13 cellular contexts compared by ENCODE assay signal in the genomic region with DNA sequence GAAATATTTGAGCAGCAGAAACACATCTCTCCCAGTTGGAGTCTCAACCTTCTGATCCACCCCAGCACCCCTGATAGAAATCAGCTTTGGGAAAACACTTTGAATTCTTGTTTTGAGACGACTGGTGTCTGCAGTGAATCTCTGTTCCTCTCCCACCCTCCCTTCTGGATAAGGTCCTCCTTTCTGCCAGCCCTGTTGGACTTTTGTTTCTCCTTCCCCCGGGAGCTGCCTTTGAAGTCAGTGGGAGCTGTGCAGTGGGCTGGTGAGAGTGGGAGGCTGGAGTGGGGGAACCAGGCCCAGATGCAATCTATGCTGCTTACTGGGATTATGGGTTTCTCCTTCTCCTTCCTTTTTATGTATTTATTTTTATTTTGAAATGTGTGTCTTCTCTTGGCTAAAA. TPM values are rescaled to one million over a fixed set of nuclear protein-coding genes. Genes with fewer than 3 reads are reported as not detected.
DNase-seq lines count a peak whose midpoint lies in the region; TF ChIP-seq lines count a peak whose summit lies in the region.
"Had no signal": no experiment of that assay in that cellular context is flagged by ENCODE, and none has a peak within 500 bp of the region (broad histone marks: within the 10 kb centered on the region; RNA-seq: fewer than 3 reads in every experiment).

No MANE protein-coding gene starts in this region.

- peak overlapping the region in 43 of 59 donors; percentile 10 to 80 (median 47) for H3K27ac ChIP-seq in dorsolateral prefrontal cortex
- H3K27ac ChIP-seq in osteoblast (ENCODE audit: low read depth, low read length), result no peak overlapping the region
- H3K27ac ChIP-seq: A549 had no signal

- peaks cover 21% of the 10 kb centered on the region for H3K79me2 ChIP-seq in osteoblast (ENCODE audit: insufficient read depth, low read length)

- peaks cover 60% of the 10 kb centered on the region for H3K4me1 ChIP-seq in osteoblast (ENCODE audit: insufficient read depth, low read length)
- H3K4me1 ChIP-seq: Caco-2 had no signal

- intact Hi-C loops in dorsolateral prefrontal cortex (cut with DNase I), result no loop called here

- H3K4me1 Mint-ChIP-seq in mesothelial cell of epicardium, result peaks cover 61% of the 10 kb centered on the region
- H3K4me1 Mint-ChIP-seq: CD14-positive monocyte had no signal

- no peaks in the 10 kb centered on the region for H3K9me3 Mint-ChIP-seq in mesothelial cell of epicardium
- H3K9me3 Mint-ChIP-seq: CD8-positive, alpha-beta T cell had no signal

- peaks cover 2% of the 10 kb centered on the region for H3K36me3 Mint-ChIP-seq in mesothelial cell of epicardium
- H3K36me3 Mint-ChIP-seq: CD14-positive monocyte; CD8-positive, alpha-beta T cell had no signal

- DNase-seq in dorsolateral prefrontal cortex (no peak), mesothelial cell of epicardium (ENCODE audit: low spot score in 2 of 2, unreplicated experiment in 2 of 2) (no peak), osteoblast (ENCODE audit: insufficient read length, low spot score, missing footprints) (no peak), smooth muscle cell of the brain vasculature (ENCODE audit: low read depth, low spot score) (peak; percentile 33), DMS79 (lab: John Stamatoyannopoulos, UW) (no peak), COLO829 (ENCODE audit: low spot score) (no peak)
- no peak for DNase-seq in stimulated activated CD4-positive, alpha-beta T cell treated with anti-CD3 and anti-CD28 coated beads, Interleukin-4, amount 100 ng/mL, for 4 hours
- DNase-seq: Caco-2; CD8-positive, alpha-beta T cell had no signal

- H3K9me3 ChIP-seq in osteoblast (ENCODE audit: low read depth, low read length), result no peaks in the 10 kb centered on the region
- H3K9me3 ChIP-seq: A549, Caco-2, HAP-1 had no signal

- no peak overlapping the region for H3K4me3 Mint-ChIP-seq in mesothelial cell of epicardium
- H3K4me3 Mint-ChIP-seq: CD14-positive monocyte; CD8-positive, alpha-beta T cell had no signal

- H4K20me1 ChIP-seq in osteoblast (ENCODE audit: insufficient read depth, low read length), result no peaks in the 10 kb centered on the region

- TF ChIP-seq CTCF in dorsolateral prefrontal cortex (IDR thresholded peaks at IDR 0.05 in 54 of 56, conservative IDR thresholded peaks at IDR 0.05 in 2 of 56; ENCODE audit: low read depth in 1 of 56, partially characterized antibody in 56 of 56) (no peak), mesothelial cell of epicardium (IDR thresholded peaks at IDR 0.05; ENCODE audit: unreplicated experiment) (no peak), osteoblast (IDR thresholded peaks at IDR 0.05; ENCODE audit: extremely low read depth, low read depth, low read length) (no peak)

- no peaks in the 10 kb centered on the region for H3K27me3 ChIP-seq in dorsolateral prefrontal cortex
- no peaks in the 10 kb centered on the region for H3K27me3 ChIP-seq in osteoblast (ENCODE audit: insufficient read depth, low read length)

- H3K27ac Mint-ChIP-seq in mesothelial cell of epicardium, result peak overlapping the region; percentile 83
- H3K27ac Mint-ChIP-seq: CD14-positive monocyte; CD8-positive, alpha-beta T cell had no signal

- no peaks in the 10 kb centered on the region for H3K27me3 Mint-ChIP-seq in mesothelial cell of epicardium (ENCODE audit: low read depth)

- no peaks in the 10 kb centered on the region for H3K36me3 ChIP-seq in osteoblast (ENCODE audit: insufficient read depth, low read length)
- H3K36me3 ChIP-seq: HAP-1 had no signal

- H2AFZ ChIP-seq in osteoblast (ENCODE audit: low read length), result peak overlapping the region; percentile 33

- H3K4me2 ChIP-seq in osteoblast (ENCODE audit: insufficient read depth, low read length), result no peak overlapping the region
- H3K4me2 ChIP-seq: A549 had no signal

- no peak overlapping the region for H3K4me3 ChIP-seq in dorsolateral prefrontal cortex
- no peak overlapping the region for H3K4me3 ChIP-seq in osteoblast (ENCODE audit: insufficient read depth, low read length)
- H3K4me3 ChIP-seq: A549, HAP-1 had no signal

RNA-seq across cellular contexts. Expression of a gene that starts 49.0 kb away (rescaled TPM):
- total RNA-seq in dorsolateral prefrontal cortex (100 to 1,000 TPM in 98 of 120 experiments, 10 to 100 TPM in 22; 29.4 to 209 (median 120) TPM), mesothelial cell of epicardium (143 to 150 TPM (median 148 TPM) in 3 replicates), osteoblast (39.1 and 46.3 TPM in 2 replicates)
- total RNA-seq: CD8-positive, alpha-beta T cell; HepG2 had no signal
